In the genomic region with DNA sequence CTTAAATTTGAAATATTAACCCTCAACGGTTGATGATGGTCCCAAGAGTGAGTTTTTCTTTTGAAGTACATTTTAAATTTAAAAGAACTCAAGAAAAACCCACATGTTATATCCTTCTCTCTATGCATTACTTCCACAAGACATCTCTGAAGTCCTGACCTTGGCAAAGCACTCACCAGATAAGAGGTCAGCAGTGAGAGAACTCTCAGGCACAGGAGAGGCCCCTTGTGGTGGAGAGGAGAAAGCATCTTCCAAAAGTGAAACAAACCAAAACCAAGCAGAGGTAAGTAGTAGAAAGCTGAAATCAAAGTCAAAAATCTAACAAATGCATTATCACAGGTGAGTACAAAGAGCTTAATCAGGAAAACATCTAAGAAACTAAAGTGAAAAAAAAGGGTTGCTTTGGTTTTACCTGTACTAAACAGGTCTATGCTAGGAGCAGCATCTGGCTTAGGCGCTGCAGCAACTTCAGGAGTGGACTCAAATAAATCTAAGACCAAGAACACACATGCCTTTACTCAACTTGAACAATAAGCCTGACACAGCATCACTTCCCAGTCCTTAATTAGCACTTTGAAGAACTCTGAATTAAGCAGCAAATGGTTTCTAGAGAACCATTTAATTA, we compare ENCODE assay signal across 9 cellular contexts.
DNase-seq lines count a peak whose midpoint lies in the region; ATAC-seq and TF ChIP-seq lines count a peak whose summit lies in the region.
"Had no signal": no experiment of that assay in that cellular context is flagged by ENCODE, and none has a peak within 500 bp of the region (broad histone marks: within the 10 kb centered on the region; RNA-seq: fewer than 3 reads in every experiment).

No MANE protein-coding gene starts in this region.

- no peaks in the 10 kb centered on the region for H3K27me3 ChIP-seq in RWPE2 (ENCODE audit: insufficient read depth, poor library complexity, severe bottlenecking)

- H3K4me3 ChIP-seq in RWPE2 (ENCODE audit: severe bottlenecking), result no peak overlapping the region
- H3K4me3 ChIP-seq: skin epidermis had no signal

- DNase-seq in Daoy (ENCODE audit: low read depth) (peak; percentile 46), RWPE2 (ENCODE audit: low spot score) (no peak), kidney glomerular epithelial cell (lab: John Stamatoyannopoulos, UW) (peak; percentile 1), medulla oblongata (ENCODE audit: extremely low spot score) (no peak)
- DNase-seq in activated effector memory CD4-positive, alpha-beta T cell treated with anti-CD3 and anti-CD28 coated beads, Interleukin-2, amount 50 U/mL, for 16 hours, result no peak
- DNase-seq in activated CD4-positive, alpha-beta T cell treated with anti-CD3 and anti-CD28 coated beads for 48 hours, result no peak

- peak; percentile 62 for TF ChIP-seq CTCF in RWPE2 (IDR thresholded peaks at IDR 0.05; ENCODE audit: poor library complexity, severe bottlenecking)

- no peaks in the 10 kb centered on the region for H3K4me1 ChIP-seq in RWPE2 (ENCODE audit: insufficient read depth, poor library complexity, severe bottlenecking)

- ATAC-seq in GM19468 (IDR thresholded peaks at IDR 0.05; ENCODE audit: extremely low read depth, unreplicated experiment), result peak; percentile 83
- ATAC-seq in HG03378 (IDR thresholded peaks at IDR 0.05; ENCODE audit: unreplicated experiment), result peak; percentile 94
- peak; percentile 73 for ATAC-seq in RWPE2 (ENCODE audit: low read depth)

- no peaks in the 10 kb centered on the region for H3K9me3 ChIP-seq in RWPE2 (ENCODE audit: severe bottlenecking)

- no peaks in the 10 kb centered on the region for H3K36me3 ChIP-seq in RWPE2 (ENCODE audit: low read depth)

- no peak overlapping the region for H3K27ac ChIP-seq in RWPE2 (ENCODE audit: poor library complexity, severe bottlenecking)
- H3K27ac ChIP-seq: skin epidermis had no signal

Comparison
In these comparisons a context has a peak if more than half of its experiments do, and no peak if none do; other contexts are left out.
1. DNase-seq: peak in Daoy (single experiment) and kidney glomerular epithelial cell (single experiment); none in RWPE2 (single experiment), medulla oblongata (single experiment), activated effector memory CD4-positive, alpha-beta T cell treated with anti-CD3 and anti-CD28 coated beads, Interleukin-2, amount 50 U/mL, for 16 hours (single experiment) and activated CD4-positive, alpha-beta T cell treated with anti-CD3 and anti-CD28 coated beads for 48 hours (single experiment).
2. Peak in every context shown above with its lines, with median percentiles within 50 percentile points of each other: ATAC-seq.